8 cellular contexts compared by ENCODE assay signal in genomic region chr12:47819544-47819901, GRCh38. TPM values are rescaled to one million over a fixed set of nuclear protein-coding genes. Genes with fewer than 3 reads are reported as not detected.
A peak's percentile ranks its signal among the peaks of the same experiment; 100 is the strongest.
DNase-seq lines count a peak whose midpoint lies in the region; ATAC-seq, FAIRE-seq and TF ChIP-seq lines count a peak whose summit lies in the region.

No MANE protein-coding gene starts in this region.

- peaks cover 27% of the 10 kb centered on the region for H3K36me3 ChIP-seq in K562 (ENCODE audit: control insufficient read depth, insufficient read depth, low read length)
- no peaks in the 10 kb centered on the region for H3K36me3 ChIP-seq in lung (ENCODE audit: control insufficient read depth in 2 of 2, insufficient read depth in 2 of 2, low read length in 2 of 2)

- BruUV-seq in K562 (replicated peaks; lab: Mats Ljungman, UMichigan) = no TSS peak

- in situ Hi-C loops in K562 (cut with MboI) = no loop called here

- no peaks in the 10 kb centered on the region for H4K20me1 ChIP-seq in K562 (replicated peaks; ENCODE audit: control insufficient read depth, insufficient read depth, low read length)

- TF ChIP-seq EP300 in K562 (IDR thresholded peaks at IDR 0.05; ENCODE audit: low read length) = no peak

- peak overlapping the region; percentile 58 to 96; a peak in 3 of 4 replicates for H3K9ac ChIP-seq in K562 (ENCODE audit: insufficient read depth in 1 of 2, low read depth in 2 of 2, low read length in 2 of 2)

- WGBS in K562 (ENCODE audit: insufficient coverage, low coverage, missing lambda C conversion rate) = 0% methylated on average over 13 of the region's 46 CpGs
- WGBS in lung, 2 donors = 0 to 1% methylated on average over 6 to 46 of the region's 46 CpGs

- no peak for FAIRE-seq in K562 (lab: Jason Lieb, UNC)

- H3K4me1 ChIP-seq in K562 (replicated peaks in 1 of 2; ENCODE audit: control insufficient read depth in 2 of 2, insufficient read depth in 2 of 2, low read length in 2 of 2) (peaks cover 45 to 53% of the 10 kb centered on the region in 2 experiments), lung (ENCODE audit: control insufficient read depth in 2 of 2, insufficient read depth in 2 of 2, low read length in 2 of 2) (peaks cover 34 to 42% of the 10 kb centered on the region in 2 donors)

- TF ChIP-seq RAD21 in K562 (CRISPR knock-in tag; conservative IDR thresholded peaks at IDR 0.05 in 1 of 2, IDR thresholded peaks at IDR 0.05 in 1 of 2) = no peak

- TF ChIP-seq POLR2A in K562 (conservative IDR thresholded peaks at IDR 0.05) = no peak

- TF ChIP-seq CTCF in GM12864 (IDR thresholded peaks at IDR 0.05; ENCODE audit: low read depth, low read length, missing control alignments) = no peak
- no peak for TF ChIP-seq CTCF in K562 (IDR thresholded peaks at IDR 0.05 in 2 of 3, conservative IDR thresholded peaks at IDR 0.05 in 1 of 3; ENCODE audit: insufficient read depth in 2 of 3, low read depth in 1 of 3, low read length in 3 of 3)
- TF ChIP-seq CTCF in lung (IDR thresholded peaks at IDR 0.05; ENCODE audit: control extremely low read depth, extremely low read depth) = no peak

- DNase-seq in GM12864 (ENCODE audit: low read depth) (no peak), K562 (ENCODE audit: extremely low read depth in 1 of 4, low spot score in 3 of 4) (no peak), lung (ENCODE audit: low spot score) (no peak), posterior vena cava (ENCODE audit: low spot score) (no peak), NCI-H345 treated with DMSO at 0.1 percent for 48 hours (lab: John Stamatoyannopoulos, UW; ENCODE audit: unreplicated experiment) (no peak), NOMO-1 treated with dmso at 0.1 percent for 144 hours (lab: John Stamatoyannopoulos, UW; ENCODE audit: unreplicated experiment) (no peak)
- no peak for DNase-seq in central memory CD4-positive, alpha-beta T cell

- CTCF ChIA-PET in K562 (lab: Yijun Ruan, JAX; ENCODE audit: low intra/inter-chr PET ratio) = interaction anchor here (0.7 to 2.6 kb wide), 2 partner anchors 15 to 18 kb away, joined by 3 to 17 read pairs; no protein-coding TSS in a partner anchor

- H3K27ac ChIP-seq in K562 (ENCODE audit: extremely low read depth, low read depth, low read length) = peak overlapping the region; percentile 71; the same call in 2 of the 3 replicates
- H3K27ac ChIP-seq in lung (ENCODE audit: low read depth in 1 of 2, low read length in 1 of 2) = peak overlapping the region; percentile 95 to 100

- ATAC-seq in HG03039 (IDR thresholded peaks at IDR 0.05; ENCODE audit: unreplicated experiment) = peak; percentile 15
- ATAC-seq in K562 = peak; percentile 30
- ATAC-seq in lung (ENCODE audit: insufficient read depth, low FRiP score) = no peak

- intact Hi-C loops in K562 (cut with micrococcal nuclease) (loop anchor here (1.0 kb wide), 1 partner anchor 18 kb away; no protein-coding TSS in a partner anchor), posterior vena cava (cut with DNase I) (no loop called here)

- H3K9me3 ChIP-seq in K562 (replicated peaks; ENCODE audit: control insufficient read depth, insufficient read depth, low read depth, low read length) = no peaks in the 10 kb centered on the region
- H3K9me3 ChIP-seq in lung (ENCODE audit: control insufficient read depth in 2 of 2, insufficient read depth in 1 of 2, low read length in 1 of 2) = no peaks in the 10 kb centered on the region

- POLR2A ChIA-PET in K562 (lab: Yijun Ruan, JAX) = interaction anchor here (1.1 to 2.6 kb wide), 2 partner anchors 11 to 14 kb away, joined by 3 to 8 read pairs; no protein-coding TSS in a partner anchor

- H3K27me3 ChIP-seq in K562 (ENCODE audit: control insufficient read depth in 2 of 2, insufficient read depth in 2 of 2, low read length in 2 of 2) (no peaks in the 10 kb centered on the region), lung (ENCODE audit: control insufficient read depth, insufficient read depth) (no peaks in the 10 kb centered on the region)

- H3K9me1 ChIP-seq in K562 (ENCODE audit: control insufficient read depth, insufficient read depth, low read length) = no peaks in the 10 kb centered on the region

- H3K4me2 ChIP-seq in K562 (ENCODE audit: insufficient read depth, low read length) = peak overlapping the region; percentile 83; the same call in 1 of the 2 replicates

- H2AFZ ChIP-seq in K562 (ENCODE audit: low read depth, low read length) = 0 out of 2 replicates have a peak overlapping the region, but pooled peaks have one; percentile 2

- H3K4me3 ChIP-seq in GM12864 (ENCODE audit: low read depth, low read length) (peak overlapping the region; percentile 63), K562 (peak overlapping the region; percentile 68), lung (peak overlapping the region; percentile 84)

- H3K79me2 ChIP-seq in K562 (ENCODE audit: control insufficient read depth, insufficient read depth, low read length) = peaks cover 60% of the 10 kb centered on the region

TF ChIP-seq in K562, 482 proteins besides CTCF, POLR2A, EP300 and RAD21 (continues in another document):
- TF ChIP-seq HDAC3 (IDR thresholded peaks at IDR 0.05; ENCODE audit: borderline replicate concordance, partially characterized antibody) (no peak), SRSF3 (IDR thresholded peaks at IDR 0.05; ENCODE audit: insufficient read depth, low read length) (no peak), YY1 (IDR thresholded peaks at IDR 0.05; ENCODE audit: borderline replicate concordance in 1 of 3, control insufficient read depth in 1 of 3, extremely low read depth in 1 of 3, insufficient read depth in 3 of 3, insufficient read length in 1 of 3, insufficient replicate concordance in 2 of 3, low read depth in 1 of 3, low read length in 2 of 3) (no peak)

RNA-seq across cellular contexts. Expression of gene HDAC7, which starts 0.2 kb away (rescaled TPM):
- 123 and 300 TPM in 2 replicates for total RNA-seq in K562 (2011; cell fraction: chromatin; rRNA removed; ENCODE audit: low replicate concordance)
- 143 and 147 TPM in 2 replicates for total RNA-seq in K562 (2011; cell fraction: nucleolus; rRNA removed)
- total RNA-seq in K562 (2011; cell fraction: nucleoplasm; rRNA removed) = 123 and 161 TPM in 2 replicates
- total RNA-seq in K562 (2014; rRNA removed) (38.4 and 57.4 TPM in 2 replicates), K562 (2014; rRNA removed; fragmentation: Illumina TruSeq; extraction: Trizol) (22.2 and 30.2 TPM in 2 replicates), K562 (2015; rRNA removed; fragmentation: Illumina TruSeq; extraction: Trizol) (26.7 and 28.2 TPM in 2 replicates), K562 (2021) (119 and 129 TPM in 2 replicates), lung (100 to 1,000 TPM in 1 of 2 donors, 10 to 100 TPM in 1; 49.3 to 119 TPM), posterior vena cava (100 to 1,000 TPM; 111 to 126 TPM)
- polyA plus RNA-seq in K562 (2011; rRNA removed) (31.1 and 33.7 TPM in 2 replicates), K562 (2014; fragmentation: Illumina TruSeq; extraction: Trizol) (71.9 and 82.7 TPM in 2 replicates), K562 (2014; fragmentation: Nextera tagmentation; extraction: Ambion mirVana) (1 to 10 TPM; 2.5 to 3.8 TPM), K562 (2014; rRNA removed) (78.0 and 82.7 TPM in 2 replicates), lung (10 to 100 TPM; 67.6 to 71.9 TPM)
- 20.6 and 43.9 TPM in 2 replicates for polyA plus RNA-seq in K562 (2011; cell fraction: cytosol; rRNA removed)
- polyA plus RNA-seq in K562 (2011; cell fraction: nucleus; rRNA removed) = 215 and 430 TPM in 2 replicates
- 67.8 and 112 TPM in 2 replicates for polyA plus RNA-seq in K562 (2012)
- polyA minus RNA-seq in K562 (2011; rRNA and poly(A)+ RNA removed) = 8.5 and 12.0 TPM in 2 replicates
- polyA minus RNA-seq in K562 (2011; cell fraction: cytosol; rRNA and poly(A)+ RNA removed) = 28.2 and 32.6 TPM in 2 replicates
- 41.2 and 50.1 TPM in 2 replicates for polyA minus RNA-seq in K562 (2011; cell fraction: nucleus; rRNA and poly(A)+ RNA removed)

RNA-seq across cellular contexts. Expression of gene SLC48A1, which starts 46.5 kb away (rescaled TPM):
- total RNA-seq in K562 (2011; cell fraction: chromatin; rRNA removed; ENCODE audit: low replicate concordance) = 18.5 and 36.8 TPM in 2 replicates
- total RNA-seq in K562 (2011; cell fraction: nucleolus; rRNA removed) = 31.2 and 31.5 TPM in 2 replicates
- 45.5 and 69.2 TPM in 2 replicates for total RNA-seq in K562 (2011; cell fraction: nucleoplasm; rRNA removed)
- total RNA-seq in K562 (2014; rRNA removed) = 16.3 and 25.4 TPM in 2 replicates
- 13.1 and 18.3 TPM in 2 replicates for total RNA-seq in K562 (2014; rRNA removed; fragmentation: Illumina TruSeq; extraction: Trizol)
- total RNA-seq in K562 (2015; rRNA removed; fragmentation: Illumina TruSeq; extraction: Trizol) = 16.1 and 16.2 TPM in 2 replicates
- 37.5 and 41.9 TPM in 2 replicates for total RNA-seq in K562 (2021)
- 10.7 and 15.7 TPM in 2 replicates for polyA plus RNA-seq in K562 (2011; rRNA removed)
- polyA plus RNA-seq in K562 (2011; cell fraction: cytosol; rRNA removed) = 16.7 and 26.0 TPM in 2 replicates
- polyA plus RNA-seq in K562 (2011; cell fraction: nucleus; rRNA removed) = 25.7 and 35.1 TPM in 2 replicates
- polyA plus RNA-seq in K562 (2012) = 22.2 and 44.4 TPM in 2 replicates
- polyA plus RNA-seq in K562 (2014; fragmentation: Illumina TruSeq; extraction: Trizol) = 28.6 and 30.4 TPM in 2 replicates
- polyA plus RNA-seq in K562 (2014; fragmentation: Nextera tagmentation; extraction: Ambion mirVana) = 10 to 100 TPM; 23.5 to 26.9 TPM
- polyA plus RNA-seq in K562 (2014; rRNA removed) = 18.7 and 23.6 TPM in 2 replicates
- 7.6 and 8.9 TPM in 2 replicates for polyA minus RNA-seq in K562 (2011; rRNA and poly(A)+ RNA removed)
- 14.8 and 17.6 TPM in 2 replicates for polyA minus RNA-seq in K562 (2011; cell fraction: cytosol; rRNA and poly(A)+ RNA removed)
- 6.9 and 11.6 TPM in 2 replicates for polyA minus RNA-seq in K562 (2011; cell fraction: nucleus; rRNA and poly(A)+ RNA removed)
- 10 to 100 TPM; 16.9 to 31.3 TPM for total RNA-seq in lung
- polyA plus RNA-seq in lung = 10 to 100 TPM; 16.8 to 24.5 TPM
- total RNA-seq in posterior vena cava = 10 to 100 TPM; 28.5 to 33.8 TPM
